ENCODE assay signal across 21 cellular contexts in the genomic region with DNA sequence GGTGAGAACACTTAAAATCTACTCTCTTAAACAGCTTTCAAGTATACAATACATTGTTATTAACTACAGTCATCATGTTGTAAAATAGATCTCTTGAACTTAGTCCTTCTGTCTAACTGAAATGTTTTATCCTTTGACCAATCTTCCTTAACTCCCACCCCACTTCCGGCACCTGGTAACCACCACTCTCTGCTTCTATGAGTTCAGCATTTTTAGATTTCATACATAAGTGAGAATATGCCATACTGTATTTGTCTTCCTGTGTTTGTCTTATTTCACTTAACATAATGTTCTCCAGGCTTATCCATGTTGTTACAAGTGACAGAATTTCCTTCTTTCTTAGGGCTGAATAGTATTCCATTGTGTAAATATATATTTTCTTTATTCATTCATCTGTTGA.
"Had no signal": no experiment of that assay in that cellular context is flagged by ENCODE, and none has a peak within 500 bp of the region (broad histone marks: within the 10 kb centered on the region; RNA-seq: fewer than 3 reads in every experiment).

No MANE protein-coding gene starts in this region.

- FAIRE-seq: endometrium, islet of Langerhans, keratinocyte had no signal

- H3K27me3 ChIP-seq: colonic mucosa, esophagus muscularis mucosa, gastrocnemius medialis, heart right ventricle, left lung had no signal

- DNase-seq: colonic mucosa; cortex of kidney; effector CD8-positive, alpha-beta T cell; effector memory CD8-positive, alpha-beta T cell; endodermal cell; foreskin melanocyte; gastrocnemius medialis; glutamatergic neuron; head of caudate nucleus; heart right ventricle; hippocampal formation; left cardiac atrium; left lung; left ventricle myocardium superior; lower lobe of right lung; mesenchymal stem cell; mucosa of descending colon had no signal

- H3K4me1 ChIP-seq: colonic mucosa, esophagus muscularis mucosa, gastrocnemius medialis, heart right ventricle, left lung, lower lobe of right lung had no signal

- H3K4me3 ChIP-seq: colonic mucosa, esophagus muscularis mucosa, gastrocnemius medialis, heart right ventricle, left lung, lower lobe of right lung, mucosa of descending colon had no signal

- H3K36me3 ChIP-seq: colonic mucosa, esophagus muscularis mucosa, gastrocnemius medialis, heart right ventricle, left lung, lower lobe of right lung had no signal

- ATAC-seq: effector memory CD8-positive, alpha-beta T cell; gastrocnemius medialis; heart right ventricle; left cardiac atrium; left lung; left ventricle myocardium superior; lower lobe of right lung; mucosa of descending colon had no signal

- H3K27ac ChIP-seq: colonic mucosa, esophagus muscularis mucosa, gastrocnemius medialis, heart right ventricle, left lung, lower lobe of right lung had no signal

- H3K9me3 ChIP-seq: colonic mucosa had no signal
